Comparison of ENCODE assay signal across 23 cellular contexts in genomic region chr2:224078656-224079055, GRCh38.
"Had no signal": no experiment of that assay in that cellular context is flagged by ENCODE, and none has a peak within 500 bp of the region (broad histone marks: within the 10 kb centered on the region; RNA-seq: fewer than 3 reads in every experiment).

No MANE protein-coding gene starts in this region.

- H3K79me2 ChIP-seq: hepatocyte had no signal

- H3K4me1 Mint-ChIP-seq: stimulated activated naive B cell treated with anti-CD40 and anti-IgM and Interleukin-4, amounts not matched to agents 10 μg/mL and 1 μg/mL and 100 μg/mL, for 72 hours had no signal

- H3K27ac ChIP-seq: gastrocnemius medialis, heart left ventricle, hepatocyte, lower lobe of right lung, ovary, right lobe of liver, stomach, tibial artery had no signal

- H3K36me3 Mint-ChIP-seq: natural killer cell; stimulated activated naive B cell treated with anti-CD40 and anti-IgM and Interleukin-4, amounts not matched to agents 10 μg/mL and 1 μg/mL and 100 μg/mL, for 72 hours; type B pancreatic cell had no signal

- DNase-seq: cerebellar nuclear complex; cortex of kidney; foreskin fibroblast; gastrocnemius medialis; kidney; left colon; left ventricle myocardium superior; lower lobe of right lung; natural killer cell; occipital lobe; ovary; posterior cingulate gyrus; right lobe of liver; small intestine; stimulated activated CD4-positive, alpha-beta T cell treated with anti-CD3 and anti-CD28 coated beads, Interleukin-15, amount 100 ng/mL, for 24 hours; stimulated activated CD4-positive, alpha-beta T cell treated with anti-CD3 and anti-CD28 coated beads, Interleukin-2, amount 100 ng/mL, for 48 hours; stimulated activated naive B cell treated with anti-CD40 and anti-IgM and Interleukin-4, amounts not matched to agents 10 μg/mL and 1 μg/mL and 100 μg/mL, for 72 hours; stomach; tibial artery had no signal

- H3K27ac Mint-ChIP-seq: natural killer cell; stimulated activated naive B cell treated with anti-CD40 and anti-IgM and Interleukin-4, amounts not matched to agents 10 μg/mL and 1 μg/mL and 100 μg/mL, for 72 hours; type B pancreatic cell had no signal

- H3K4me3 Mint-ChIP-seq: natural killer cell; stimulated activated naive B cell treated with anti-CD40 and anti-IgM and Interleukin-4, amounts not matched to agents 10 μg/mL and 1 μg/mL and 100 μg/mL, for 72 hours; type B pancreatic cell had no signal

- H2AFZ ChIP-seq: hepatocyte had no signal

- H3K4me3 ChIP-seq: gastrocnemius medialis, heart left ventricle, hepatocyte, lower lobe of right lung, ovary, right lobe of liver, stomach, tibial artery had no signal

- H3K4me1 ChIP-seq: gastrocnemius medialis, lower lobe of right lung, right lobe of liver, stomach, tibial artery had no signal

- H3K4me2 ChIP-seq: hepatocyte had no signal

- H3K27me3 ChIP-seq: gastrocnemius medialis, heart left ventricle, hepatocyte, ovary, right lobe of liver, stomach, tibial artery had no signal

- H3K9me3 Mint-ChIP-seq: natural killer cell had no signal

- H3K36me3 ChIP-seq: gastrocnemius medialis, heart left ventricle, lower lobe of right lung, ovary, right lobe of liver, stomach, tibial artery had no signal

- ATAC-seq: esophagus mucosa; gastrocnemius medialis; heart left ventricle; left colon; left ventricle myocardium superior; lower lobe of right lung; natural killer cell; right lobe of liver; stimulated activated naive B cell treated with anti-CD40 and anti-IgM and Interleukin-4, amounts not matched to agents 10 μg/mL and 1 μg/mL and 100 μg/mL, for 72 hours had no signal
